In the genomic region with DNA sequence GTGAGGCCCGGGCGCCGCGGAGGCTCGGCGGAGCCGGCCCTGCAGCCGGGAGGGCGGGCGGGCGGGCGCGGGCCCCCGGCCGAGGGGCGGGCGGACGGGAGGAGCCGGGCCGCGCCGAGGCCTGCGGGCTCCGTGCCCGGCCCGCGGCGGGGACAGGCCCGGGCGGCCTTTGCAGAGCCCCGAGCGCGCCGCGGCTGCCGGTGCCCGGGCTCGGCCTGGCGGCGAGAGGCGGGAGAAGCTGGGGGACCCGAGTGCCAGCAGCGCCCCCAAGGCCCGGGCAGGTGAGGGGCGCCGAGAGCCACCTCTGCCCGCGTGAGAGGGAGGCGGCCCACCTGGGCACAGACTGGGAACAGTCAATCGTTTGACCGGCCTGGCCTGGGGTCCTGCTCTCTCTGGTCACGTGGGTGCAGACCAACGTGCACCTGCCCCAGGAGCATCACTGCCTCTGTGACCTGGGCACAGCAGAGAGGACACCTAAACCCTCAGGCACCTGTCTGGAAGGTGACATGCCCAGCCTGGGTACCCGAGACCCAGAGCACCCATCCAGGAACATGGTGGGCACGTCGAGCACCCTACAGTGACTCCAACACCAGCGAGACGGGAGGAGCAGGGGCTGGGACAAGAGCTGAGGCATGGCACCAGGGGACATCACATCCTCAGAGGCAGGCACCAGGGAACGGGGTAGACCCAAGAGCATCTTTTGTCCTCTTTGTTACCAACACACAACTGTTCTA, we compare ENCODE assay signal across 8 cellular contexts. TPM values are rescaled to one million over a fixed set of nuclear protein-coding genes. Genes with fewer than 3 reads are reported as not detected.
DNase-seq lines count a peak whose midpoint lies in the region; ATAC-seq and TF ChIP-seq lines count a peak whose summit lies in the region.

No MANE protein-coding gene starts in this region.

- intact Hi-C loops in left ventricle myocardium inferior (cut with micrococcal nuclease), result no loop called here

- H3K9ac ChIP-seq in rectal smooth muscle tissue (ENCODE audit: low read length), result peak overlapping the region; percentile 68

- H3K9me3 Mint-ChIP-seq in activated naive CD4-positive, alpha-beta T cell treated with anti-CD3 and anti-CD28 coated beads, Interleukin-2, amount 50 U/mL, for 72 hours, result peaks cover 0 to 8% of the 10 kb centered on the region in 2 donors

- no peaks in the 10 kb centered on the region for H3K27me3 ChIP-seq in left ventricle myocardium inferior (ENCODE audit: low read depth)
- H3K27me3 ChIP-seq in rectal smooth muscle tissue (ENCODE audit: control insufficient read depth, insufficient read depth, low read length), result no peaks in the 10 kb centered on the region

- H3K27ac Mint-ChIP-seq in activated naive CD4-positive, alpha-beta T cell treated with anti-CD3 and anti-CD28 coated beads, Interleukin-2, amount 50 U/mL, for 72 hours, result peak overlapping the region in 1 of 2 donors; percentile 39

- H3K27ac ChIP-seq in left ventricle myocardium inferior (replicated peaks) (peak overlapping the region; percentile 83), rectal smooth muscle tissue (ENCODE audit: low read depth, low read length) (peak overlapping the region; percentile 38)

- ATAC-seq in activated naive CD4-positive, alpha-beta T cell treated with anti-CD3 and anti-CD28 coated beads, Interleukin-2, amount 50 U/mL, for 72 hours, result peak; percentile 61 to 65
- ATAC-seq in GM21576 (IDR thresholded peaks at IDR 0.05; ENCODE audit: unreplicated experiment), result no peak
- ATAC-seq in GM21447 (IDR thresholded peaks at IDR 0.05; ENCODE audit: unreplicated experiment), result no peak

- no peaks in the 10 kb centered on the region for H3K36me3 ChIP-seq in left ventricle myocardium inferior
- H3K36me3 ChIP-seq in rectal smooth muscle tissue (ENCODE audit: control insufficient read depth, insufficient read depth, low read length), result no peaks in the 10 kb centered on the region

- no peak for TF ChIP-seq CTCF in left ventricle myocardium inferior (IDR thresholded peaks at IDR 0.05; ENCODE audit: borderline replicate concordance)

- H3K4me1 ChIP-seq in left ventricle myocardium inferior, result peaks cover 43% of the 10 kb centered on the region
- peaks cover 7% of the 10 kb centered on the region for H3K4me1 ChIP-seq in rectal smooth muscle tissue (ENCODE audit: control insufficient read depth, insufficient read depth, low read length)

- peaks cover 0 to 10% of the 10 kb centered on the region in 2 donors for H3K36me3 Mint-ChIP-seq in activated naive CD4-positive, alpha-beta T cell treated with anti-CD3 and anti-CD28 coated beads, Interleukin-2, amount 50 U/mL, for 72 hours

- H3K4me3 ChIP-seq in left ventricle myocardium inferior (peak overlapping the region; percentile 78), rectal smooth muscle tissue (ENCODE audit: low read length) (peak overlapping the region; percentile 86)

- DNase-seq in COLO668 (lab: John Stamatoyannopoulos, UW; ENCODE audit: unreplicated experiment) (peak; percentile 69), NCI-H1105 (lab: John Stamatoyannopoulos, UW) (peak; percentile 34), left ventricle myocardium inferior (no peak), RPMI8226 (no peak)
- DNase-seq in activated naive CD4-positive, alpha-beta T cell treated with anti-CD3 and anti-CD28 coated beads, Interleukin-2, amount 50 U/mL, for 72 hours (ENCODE audit: low spot score in 2 of 2), result peak in 1 of 2 donors; percentile 24

- peaks cover 20% of the 10 kb centered on the region for H3K9me3 ChIP-seq in left ventricle myocardium inferior (replicated peaks)

RNA-seq across cellular contexts. Expression of a gene that starts 0.6 kb away (rescaled TPM):
- 1 to 10 TPM; 1.4 to 2.3 TPM for total RNA-seq in activated naive CD4-positive, alpha-beta T cell treated with anti-CD3 and anti-CD28 coated beads, Interleukin-2, amount 50 U/mL, for 72 hours
- total RNA-seq in left ventricle myocardium inferior, result 11.2 TPM

Comparison
In these comparisons a context has a peak if more than half of its experiments do, and no peak if none do; other contexts are left out.
1. DNase-seq: peak in COLO668 (single experiment) and NCI-H1105 (single experiment); none in left ventricle myocardium inferior (single experiment) and RPMI8226 (single experiment).
2. ATAC-seq: peak in activated naive CD4-positive, alpha-beta T cell treated with anti-CD3 and anti-CD28 coated beads, Interleukin-2, amount 50 U/mL, for 72 hours (2 of 2); none in GM21576 (single experiment) and GM21447 (single experiment).